1 cellular context compared by ENCODE assay signal in genomic region chr9:124282442-124283231, GRCh38.
A peak's percentile ranks its signal among the peaks of the same experiment; 100 is the strongest.
TF ChIP-seq lines count a peak whose summit lies in the region.

No MANE protein-coding gene starts in this region.

TF ChIP-seq in HepG2, 621 proteins besides CTCF, POLR2A, EP300 and RAD21 (continued from another document and continues in another):
- TF ChIP-seq MTERF4 (CRISPR knock-in tag; IDR thresholded peaks at IDR 0.05), result no peak
- 0 out of 2 replicates have a peak, but pooled peaks have one; percentile 27 for TF ChIP-seq ZNF280D (CRISPR knock-in tag; IDR thresholded peaks at IDR 0.05)
- no peak; the same call in 1 of the 2 replicates for TF ChIP-seq ZNF709 (CRISPR knock-in tag; IDR thresholded peaks at IDR 0.05)
- TF ChIP-seq MAF1 (CRISPR knock-in tag; IDR thresholded peaks at IDR 0.05; ENCODE audit: borderline replicate concordance), result no peak
- TF ChIP-seq ZNF713 (CRISPR knock-in tag; IDR thresholded peaks at IDR 0.05), result no peak
- TF ChIP-seq KDM5A (IDR thresholded peaks at IDR 0.05; ENCODE audit: borderline replicate concordance, low read length), result no peak
- TF ChIP-seq BORCS8-MEF2B (CRISPR knock-in tag; IDR thresholded peaks at IDR 0.05), result no peak
- no peak; the same call in 1 of the 2 replicates for TF ChIP-seq ZNF788 (CRISPR knock-in tag; IDR thresholded peaks at IDR 0.05; ENCODE audit: borderline replicate concordance)
- no peak for TF ChIP-seq STAT5B (CRISPR knock-in tag; IDR thresholded peaks at IDR 0.05)
- no peak for TF ChIP-seq ETV6 (CRISPR knock-in tag; conservative IDR thresholded peaks at IDR 0.05)
- TF ChIP-seq MLXIP (CRISPR knock-in tag; IDR thresholded peaks at IDR 0.05; ENCODE audit: borderline replicate concordance), result no peak
- no peak for TF ChIP-seq PLSCR1 (CRISPR knock-in tag; IDR thresholded peaks at IDR 0.05; ENCODE audit: borderline replicate concordance)
- TF ChIP-seq POLR2G (IDR thresholded peaks at IDR 0.05; ENCODE audit: low read depth, low read length), result peak; percentile 56
- TF ChIP-seq SNAI1 (CRISPR knock-in tag; IDR thresholded peaks at IDR 0.05; ENCODE audit: borderline replicate concordance), result no peak
- no peak for TF ChIP-seq ZNF724P (CRISPR knock-in tag; IDR thresholded peaks at IDR 0.05; ENCODE audit: borderline replicate concordance)
- TF ChIP-seq ZNF333 (CRISPR knock-in tag; IDR thresholded peaks at IDR 0.05; ENCODE audit: borderline replicate concordance), result no peak
- TF ChIP-seq ZFY (CRISPR knock-in tag; IDR thresholded peaks at IDR 0.05), result peak; percentile 42; the same call in 1 of the 2 replicates
- peak; percentile 43; the same call in 1 of the 2 replicates for TF ChIP-seq TFDP2 (CRISPR knock-in tag; IDR thresholded peaks at IDR 0.05)
- TF ChIP-seq TRIM24 (CRISPR knock-in tag; IDR thresholded peaks at IDR 0.05), result no peak
- TF ChIP-seq PAXIP1 (CRISPR knock-in tag; conservative IDR thresholded peaks at IDR 0.05), result peak; percentile 51
- TF ChIP-seq ZNF576 (CRISPR knock-in tag; IDR thresholded peaks at IDR 0.05), result no peak
- TF ChIP-seq FLYWCH1 (CRISPR knock-in tag; IDR thresholded peaks at IDR 0.05), result no peak
- no peak for TF ChIP-seq BATF2 (CRISPR knock-in tag; IDR thresholded peaks at IDR 0.05)
- 0 out of 2 replicates have a peak, but pooled peaks have one; percentile 31 for TF ChIP-seq ZGPAT (CRISPR knock-in tag; IDR thresholded peaks at IDR 0.05)
- TF ChIP-seq PREB (CRISPR knock-in tag; IDR thresholded peaks at IDR 0.05), result no peak
- TF ChIP-seq SRF (IDR thresholded peaks at IDR 0.05; ENCODE audit: low read depth, low read length), result no peak
- TF ChIP-seq ZNF569 (CRISPR knock-in tag; IDR thresholded peaks at IDR 0.05; ENCODE audit: borderline replicate concordance), result no peak
- no peak for TF ChIP-seq ZNF556 (CRISPR knock-in tag; IDR thresholded peaks at IDR 0.05; ENCODE audit: borderline replicate concordance)
- peak; percentile 35 for TF ChIP-seq FOXA3 (CRISPR knock-in tag; IDR thresholded peaks at IDR 0.05)
- no peak for TF ChIP-seq ATAD3A (CRISPR knock-in tag; IDR thresholded peaks at IDR 0.05)
- TF ChIP-seq GMEB1 (CRISPR knock-in tag; IDR thresholded peaks at IDR 0.05; ENCODE audit: borderline replicate concordance), result no peak
- peak; percentile 87 for TF ChIP-seq PATZ1 (CRISPR knock-in tag; IDR thresholded peaks at IDR 0.05)
- TF ChIP-seq IRF9 (CRISPR knock-in tag; IDR thresholded peaks at IDR 0.05; ENCODE audit: borderline replicate concordance), result no peak
